ENCODE assay signal across 8 cellular contexts in genomic region chr12:74539261-74539660, GRCh38. TPM values are rescaled to one million over a fixed set of nuclear protein-coding genes. Genes with fewer than 3 reads are reported as not detected.
DNase-seq lines count a peak whose midpoint lies in the region; ATAC-seq and TF ChIP-seq lines count a peak whose summit lies in the region.

No MANE protein-coding gene starts in this region.

- TF ChIP-seq RAD21 in SK-N-SH (IDR thresholded peaks at IDR 0.05; ENCODE audit: low read length) = no peak

- peaks cover 64% of the 10 kb centered on the region for H3K79me2 ChIP-seq in SK-N-SH (ENCODE audit: insufficient read depth)

- 49% methylated on average over 4 of the region's 4 CpGs for WGBS in SK-N-SH (ENCODE audit: low lambda C conversion rate)
- 29 to 62% (median 33%) methylated on average over 4 of the region's 4 CpGs for WGBS in stomach, 5 donors

- intact Hi-C loops in stomach (cut with DNase I; ENCODE audit: low total_unique reads) = no loop called here

- peak overlapping the region; percentile 97 for H3K4me2 ChIP-seq in SK-N-SH

- no peak for TF ChIP-seq CTCF in SK-N-SH (IDR thresholded peaks at IDR 0.05)
- no peak for TF ChIP-seq CTCF in WI38 (IDR thresholded peaks at IDR 0.05; ENCODE audit: low read depth, low read length)
- no peak for TF ChIP-seq CTCF in stomach (IDR thresholded peaks at IDR 0.05)

- TF ChIP-seq EP300 in SK-N-SH (IDR thresholded peaks at IDR 0.05; ENCODE audit: borderline replicate concordance in 1 of 2, low read depth in 1 of 2, low read length in 1 of 2) = no peak
- no peak for TF ChIP-seq EP300 in stomach (IDR thresholded peaks at IDR 0.05)

- TF ChIP-seq POLR2A in stomach (IDR thresholded peaks at IDR 0.05) = no peak

- peak overlapping the region; percentile 98 for H3K9ac ChIP-seq in SK-N-SH
- H3K9ac ChIP-seq in iPS-15b (ENCODE audit: low read depth, low read length) = peak overlapping the region; percentile 9

- peaks cover 12% of the 10 kb centered on the region for H3F3A ChIP-seq in SK-N-SH (replicated peaks; ENCODE audit: insufficient read depth)

- H3K4me1 ChIP-seq in SK-N-SH (ENCODE audit: control insufficient read depth in 1 of 2, insufficient read depth in 2 of 2, low read depth in 1 of 2, low read length in 1 of 2) = peaks cover 5 to 26% of the 10 kb centered on the region in 2 experiments; a peak in 3 of 4 replicates
- H3K4me1 ChIP-seq in iPS-15b (ENCODE audit: control insufficient read depth, insufficient read depth, low read length) = peaks cover 25% of the 10 kb centered on the region
- H3K4me1 ChIP-seq in stomach = peaks cover 31 to 61% (median 49%) of the 10 kb centered on the region in 4 donors

- no peak overlapping the region; a peak in 1 of 4 replicates for H3K27ac ChIP-seq in SK-N-SH (ENCODE audit: low read depth in 2 of 2, low read length in 1 of 2)
- H3K27ac ChIP-seq in stomach = peak overlapping the region in 4 of 5 donors; percentile 92 to 97 (median 94)

- DNase-seq in SK-N-SH = peak; percentile 3
- no peak for DNase-seq in stomach
- DNase-seq in HPDE6-E6E7 (ENCODE audit: extremely low spot score) = no peak
- DNase-seq in GM19238 (ENCODE audit: insufficient read length, low spot score) = no peak

- CTCF ChIA-PET in SK-N-SH (lab: Yijun Ruan, JAX) = no interaction called here

- POLR2A ChIA-PET in SK-N-SH (lab: Yijun Ruan, JAX) = no interaction called here

- H4K20me1 ChIP-seq in SK-N-SH (ENCODE audit: insufficient read depth) = peaks cover 58% of the 10 kb centered on the region

- H3K4me3 ChIP-seq in SK-N-SH (ENCODE audit: low read depth in 2 of 2, low read length in 1 of 2) (peak overlapping the region; percentile 93 to 95), WI38 (ENCODE audit: low read depth, low read length) (peak overlapping the region; percentile 98), iPS-15b (ENCODE audit: low read depth, low read length) (peak overlapping the region; percentile 78), stomach (peak overlapping the region; percentile 62 to 75 (median 70))

- H3K36me3 ChIP-seq in SK-N-SH (replicated peaks in 1 of 2; ENCODE audit: control insufficient read depth in 1 of 2, insufficient read depth in 2 of 2, low read length in 1 of 2) (peaks cover 32 to 38% of the 10 kb centered on the region in 2 experiments), iPS-15b (ENCODE audit: control insufficient read depth, insufficient read depth, low read length) (no peaks in the 10 kb centered on the region), stomach (peaks cover 0 to 25% (median 14%) of the 10 kb centered on the region in 4 donors)

- no peak overlapping the region for H2AFZ ChIP-seq in SK-N-SH (ENCODE audit: low read depth)

- no peaks in the 10 kb centered on the region for H3K9me2 ChIP-seq in SK-N-SH

- no peaks in the 10 kb centered on the region for H3K9me3 ChIP-seq in SK-N-SH
- H3K9me3 ChIP-seq in iPS-15b (ENCODE audit: control insufficient read depth, insufficient read depth, low read length) = no peaks in the 10 kb centered on the region
- H3K9me3 ChIP-seq in stomach = no peaks in the 10 kb centered on the region

- H3K27me3 ChIP-seq in SK-N-SH (ENCODE audit: insufficient read depth) (no peaks in the 10 kb centered on the region), iPS-15b (ENCODE audit: control insufficient read depth, insufficient read depth, low read length) (no peaks in the 10 kb centered on the region), stomach (no peaks in the 10 kb centered on the region)

- no peak for ATAC-seq in SK-N-SH treated with all-trans-retinoic acid at 6 μM for 48 hours
- no peak for ATAC-seq in GM21423 (IDR thresholded peaks at IDR 0.05; ENCODE audit: unreplicated experiment)

TF ChIP-seq in SK-N-SH, 30 proteins besides CTCF, POLR2A, EP300 and RAD21:
- no peak for TF ChIP-seq GABPA (IDR thresholded peaks at IDR 0.05; ENCODE audit: low read depth)
- no peak for TF ChIP-seq RCOR1 (IDR thresholded peaks at IDR 0.05; ENCODE audit: low read length)
- TF ChIP-seq MAX (IDR thresholded peaks at IDR 0.05; ENCODE audit: low read depth) = no peak
- no peak for TF ChIP-seq ELF1 (IDR thresholded peaks at IDR 0.05)
- TF ChIP-seq POLR2AphosphoS5 (IDR thresholded peaks at IDR 0.05; ENCODE audit: low read depth, low read length) = no peak
- no peak for TF ChIP-seq SIN3A (IDR thresholded peaks at IDR 0.05; ENCODE audit: borderline replicate concordance, low read depth, low read length)
- TF ChIP-seq USF1 (IDR thresholded peaks at IDR 0.05; ENCODE audit: borderline replicate concordance, low read depth) = no peak
- TF ChIP-seq TAF1 (IDR thresholded peaks at IDR 0.05; ENCODE audit: borderline replicate concordance, low read depth, low read length) = no peak
- TF ChIP-seq FOSL2 (IDR thresholded peaks at IDR 0.05; ENCODE audit: borderline replicate concordance, low read depth) = no peak
- TF ChIP-seq GATA2 (CRISPR knock-in tag; IDR thresholded peaks at IDR 0.05) = no peak
- TF ChIP-seq MEF2A (IDR thresholded peaks at IDR 0.05; ENCODE audit: borderline replicate concordance, low read depth) = no peak
- TF ChIP-seq NRF1 (IDR thresholded peaks at IDR 0.05; ENCODE audit: low read depth, low read length) = no peak
- TF ChIP-seq USF2 (IDR thresholded peaks at IDR 0.05; ENCODE audit: borderline replicate concordance, low read depth, low read length) = no peak
- TF ChIP-seq YY1 (IDR thresholded peaks at IDR 0.05; ENCODE audit: low read depth) = no peak
- TF ChIP-seq SMC3 (IDR thresholded peaks at IDR 0.05; ENCODE audit: low read depth, low read length) = no peak

TF ChIP-seq in SK-N-SH treated with all-trans-retinoic acid at 6 μM for 48 hours, 23 proteins besides CTCF, POLR2A, EP300 and RAD21 (continues in another document):
- TF ChIP-seq CSDC2 (CRISPR knock-in tag; IDR thresholded peaks at IDR 0.05) (no peak), ZFP3 (CRISPR knock-in tag; IDR thresholded peaks at IDR 0.05) (no peak), CSRNP3 (CRISPR knock-in tag; IDR thresholded peaks at IDR 0.05) (no peak), ZNF8 (CRISPR knock-in tag; IDR thresholded peaks at IDR 0.05) (no peak), SNAI2 (CRISPR knock-in tag; IDR thresholded peaks at IDR 0.05) (no peak), OSR1 (CRISPR knock-in tag; IDR thresholded peaks at IDR 0.05) (no peak), ARNTL (CRISPR knock-in tag; IDR thresholded peaks at IDR 0.05; ENCODE audit: borderline replicate concordance, low read depth) (no peak), CREB5 (CRISPR knock-in tag; IDR thresholded peaks at IDR 0.05; ENCODE audit: low read depth) (no peak), ISL1 (CRISPR knock-in tag; IDR thresholded peaks at IDR 0.05) (no peak), PATZ1 (CRISPR knock-in tag; IDR thresholded peaks at IDR 0.05; ENCODE audit: borderline replicate concordance) (no peak), RARB (CRISPR knock-in tag; IDR thresholded peaks at IDR 0.05) (no peak), GLIS3 (CRISPR knock-in tag; IDR thresholded peaks at IDR 0.05) (no peak)

RNA-seq across cellular contexts. Expression of gene ATXN7L3B, which starts 1.6 kb away (rescaled TPM):
- 13.8 and 18.5 TPM in 2 replicates for polyA plus RNA-seq in SK-N-SH (2012; rRNA removed)
- polyA plus RNA-seq in SK-N-SH (2012; cell fraction: cytosol; rRNA removed) = 18.3 and 19.0 TPM in 2 replicates
- polyA plus RNA-seq in SK-N-SH (2012; cell fraction: nucleus; rRNA removed) = 7.4 and 14.0 TPM in 2 replicates
- 10 to 100 TPM; 14.2 to 59.8 (median 25.7) TPM for total RNA-seq in stomach
- polyA plus RNA-seq in stomach = 10 to 100 TPM; 16.3 to 31.3 (median 27.3) TPM

Comparison
In these comparisons a context has a peak if more than half of its experiments do, and no peak if none do; other contexts are left out.
1. H3K27ac ChIP-seq: peak in stomach (4 of 5); none in SK-N-SH (0 of 2).
2. Peak in every context shown above with its lines, with median percentiles within 50 percentile points of each other: H3K4me3 ChIP-seq.